In the genomic region with DNA sequence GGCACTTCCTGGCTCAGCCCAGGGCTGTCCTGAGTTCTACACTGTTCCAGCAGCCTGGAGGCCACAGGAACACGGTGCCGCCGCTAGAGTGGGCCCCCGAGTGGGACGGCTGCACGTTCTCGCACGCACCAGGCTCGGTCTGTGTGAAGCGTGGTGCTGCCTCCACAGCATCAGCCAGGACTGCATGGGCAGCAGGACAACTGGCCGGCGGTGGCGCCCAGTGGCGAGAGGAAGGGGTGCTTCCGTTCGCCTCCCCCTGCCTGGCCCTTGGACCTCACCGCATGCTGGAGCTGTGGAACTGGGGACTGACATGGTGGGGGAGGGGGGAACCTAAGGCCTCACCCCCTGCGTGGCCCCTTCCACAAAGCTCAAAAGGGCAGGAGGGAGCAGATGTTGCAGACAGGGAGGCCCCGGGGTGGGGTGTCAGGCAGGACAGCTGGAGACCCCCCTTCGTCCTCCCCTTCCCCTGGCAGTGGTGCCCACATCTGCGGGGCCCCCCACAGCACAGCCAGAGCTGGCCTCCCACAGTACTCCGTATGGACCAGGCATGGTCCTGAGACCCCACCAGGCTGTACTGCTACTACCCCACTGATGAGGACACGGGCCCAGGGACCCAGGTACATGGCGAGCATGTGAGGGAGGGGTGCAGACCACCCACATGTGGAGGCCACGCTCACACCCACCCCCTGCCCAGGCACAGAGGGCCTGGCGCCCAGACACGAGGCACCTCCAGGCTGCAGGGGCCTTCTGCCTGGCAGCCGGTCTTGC, we compare ENCODE assay signal across 19 cellular contexts. TPM values are rescaled to one million over a fixed set of nuclear protein-coding genes. Genes with fewer than 3 reads are reported as not detected.
DNase-seq lines count a peak whose midpoint lies in the region; ATAC-seq and TF ChIP-seq lines count a peak whose summit lies in the region.
"Had no signal": no experiment of that assay in that cellular context is flagged by ENCODE, and none has a peak within 500 bp of the region (broad histone marks: within the 10 kb centered on the region; RNA-seq: fewer than 3 reads in every experiment).

No MANE protein-coding gene starts in this region.

- no peak overlapping the region for H4K91ac ChIP-seq in neuronal stem cell (ENCODE audit: low read depth, low read length, poor library complexity)

- H3K4me1 ChIP-seq in left ventricle myocardium inferior (peaks cover 70% of the 10 kb centered on the region), neuronal stem cell (ENCODE audit: control insufficient read depth in 2 of 2, insufficient read depth in 1 of 2, low read depth in 1 of 2, low read length in 2 of 2) (peaks cover 0 to 2% of the 10 kb centered on the region in 2 donors)
- H3K4me1 ChIP-seq: A549, HAP-1, SJSA1 had no signal

- no peaks in the 10 kb centered on the region for H3K27me3 Mint-ChIP-seq in stimulated activated naive CD8-positive, alpha-beta T cell treated with anti-CD3 and anti-CD28 coated beads, Interleukin-15, amount 100 ng/mL, for 72 hours
- no peaks in the 10 kb centered on the region for H3K27me3 Mint-ChIP-seq in activated naive CD8-positive, alpha-beta T cell treated with anti-CD3 and anti-CD28 coated beads for 36 hours
- H3K27me3 Mint-ChIP-seq: IgD-negative memory B cell had no signal

- no peak overlapping the region for H3K4me3 ChIP-seq in left ventricle myocardium inferior
- H3K4me3 ChIP-seq in neuronal stem cell (ENCODE audit: low read length in 2 of 2), result peak overlapping the region in 1 of 2 donors; percentile 22
- H3K4me3 ChIP-seq: A549, HAP-1, SJSA1 had no signal

- peak; percentile 44 for ATAC-seq in stimulated activated naive CD8-positive, alpha-beta T cell treated with anti-CD3 and anti-CD28 coated beads, Interleukin-15, amount 100 ng/mL, for 72 hours
- ATAC-seq in stimulated activated naive CD8-positive, alpha-beta T cell treated with anti-CD3 and anti-CD28 coated beads, Interleukin-15, Interleukin-2, amounts not matched to agents 100 U/mL and 50 U/mL, for 24 hours, result no peak
- ATAC-seq in HG02763 (IDR thresholded peaks at IDR 0.05; ENCODE audit: unreplicated experiment) (no peak), HG03097 (IDR thresholded peaks at IDR 0.05; ENCODE audit: low FRiP score, unreplicated experiment) (no peak)
- ATAC-seq: A549 had no signal

- peak overlapping the region; percentile 47 for H2AK5ac ChIP-seq in neuronal stem cell (ENCODE audit: low read depth, low read length)

- H3K27ac ChIP-seq in left ventricle myocardium inferior (replicated peaks) (peak overlapping the region; percentile 91), neuronal stem cell (replicated peaks; ENCODE audit: low read length) (no peak overlapping the region)
- H3K27ac ChIP-seq: A549, C4-2B, SJSA1 had no signal

- no CpG with 5 or more reads among the region's 28 CpGs for WGBS in neuronal stem cell (ENCODE audit: extremely low coverage in 2 of 2, insufficient read length in 2 of 2, insufficient replicate concordance in 1 of 2), 2 donors

- H3K9ac ChIP-seq in neuronal stem cell (ENCODE audit: low read depth, low read length, poor library complexity), result peak overlapping the region; percentile 78

- no peak overlapping the region for H2BK120ac ChIP-seq in neuronal stem cell (ENCODE audit: low read depth, low read length)

- no peaks in the 10 kb centered on the region for H3K27me3 ChIP-seq in left ventricle myocardium inferior (ENCODE audit: low read depth)
- no peaks in the 10 kb centered on the region for H3K27me3 ChIP-seq in neuronal stem cell (ENCODE audit: control insufficient read depth in 3 of 3, insufficient read depth in 3 of 3, low read depth in 1 of 3, low read length in 3 of 3)
- H3K27me3 ChIP-seq: SJSA1 had no signal

- H2BK5ac ChIP-seq in neuronal stem cell (ENCODE audit: low read length), result peak overlapping the region; percentile 15

- H3K36me3 ChIP-seq in left ventricle myocardium inferior (peaks cover 26% of the 10 kb centered on the region), neuronal stem cell (replicated peaks in 1 of 2; ENCODE audit: control insufficient read depth in 2 of 2, insufficient read depth in 2 of 2, low read length in 2 of 2) (peaks cover under 1 to 5% of the 10 kb centered on the region in 2 donors)
- H3K36me3 ChIP-seq: HAP-1, SJSA1 had no signal

- no peak for DNase-seq in stimulated activated naive CD8-positive, alpha-beta T cell treated with anti-CD3 and anti-CD28 coated beads, Interleukin-15, amount 100 ng/mL, for 72 hours
- no peak for DNase-seq in stimulated activated naive CD8-positive, alpha-beta T cell treated with anti-CD3 and anti-CD28 coated beads, Interleukin-15, Interleukin-2, amounts not matched to agents 100 U/mL and 50 U/mL, for 24 hours
- DNase-seq in left ventricle myocardium inferior, result peak; percentile 14
- no peak for DNase-seq in neuronal stem cell (ENCODE audit: low spot score)
- no peak for DNase-seq in activated naive CD8-positive, alpha-beta T cell treated with anti-CD3 and anti-CD28 coated beads for 36 hours
- DNase-seq in SHP77 treated with DMSO at 0.1 percent for 48 hours (lab: John Stamatoyannopoulos, UW), result no peak
- DNase-seq: COR-L47, DMS153, Kasumi-1, MM.1S, NCI-H1092 treated with DMSO at 0.1 percent for 48 hours, NCI-H510A treated with DMSO at 0.1 percent for 48 hours had no signal

- H4K8ac ChIP-seq in neuronal stem cell (ENCODE audit: low read depth, low read length), result no peak overlapping the region

- H3K14ac ChIP-seq in neuronal stem cell (ENCODE audit: low read length), result peak overlapping the region; percentile 60

- TF ChIP-seq CTCF in left ventricle myocardium inferior (IDR thresholded peaks at IDR 0.05; ENCODE audit: borderline replicate concordance), result no peak

- H2BK12ac ChIP-seq in neuronal stem cell (ENCODE audit: low read length), result peak overlapping the region; percentile 64

- H3K9me3 Mint-ChIP-seq in stimulated activated naive CD8-positive, alpha-beta T cell treated with anti-CD3 and anti-CD28 coated beads, Interleukin-15, amount 100 ng/mL, for 72 hours, result no peaks in the 10 kb centered on the region
- no peaks in the 10 kb centered on the region for H3K9me3 Mint-ChIP-seq in activated naive CD8-positive, alpha-beta T cell treated with anti-CD3 and anti-CD28 coated beads for 36 hours

- H2BK15ac ChIP-seq in neuronal stem cell (ENCODE audit: low read length), result no peak overlapping the region

- H3K27ac Mint-ChIP-seq in stimulated activated naive CD8-positive, alpha-beta T cell treated with anti-CD3 and anti-CD28 coated beads, Interleukin-15, amount 100 ng/mL, for 72 hours, result no peak overlapping the region
- no peak overlapping the region for H3K27ac Mint-ChIP-seq in activated naive CD8-positive, alpha-beta T cell treated with anti-CD3 and anti-CD28 coated beads for 36 hours

- intact Hi-C loops in left ventricle myocardium inferior (cut with micrococcal nuclease), result no loop called here

- peak overlapping the region; percentile 73 for H3K18ac ChIP-seq in neuronal stem cell (ENCODE audit: low read length)

- peak overlapping the region; percentile 81 for H3K23ac ChIP-seq in neuronal stem cell (ENCODE audit: low read depth, low read length, poor library complexity)

- H3K9me3 ChIP-seq in left ventricle myocardium inferior (replicated peaks), result no peaks in the 10 kb centered on the region
- H3K9me3 ChIP-seq in neuronal stem cell (replicated peaks in 1 of 2; ENCODE audit: control insufficient read depth in 2 of 2, insufficient read depth in 1 of 2, low read depth in 1 of 2, low read length in 2 of 2), result no peaks in the 10 kb centered on the region
- H3K9me3 ChIP-seq: A549, HAP-1, SJSA1 had no signal

- H3K4me1 Mint-ChIP-seq in stimulated activated naive CD8-positive, alpha-beta T cell treated with anti-CD3 and anti-CD28 coated beads, Interleukin-15, amount 100 ng/mL, for 72 hours, result no peaks in the 10 kb centered on the region
- no peaks in the 10 kb centered on the region for H3K4me1 Mint-ChIP-seq in activated naive CD8-positive, alpha-beta T cell treated with anti-CD3 and anti-CD28 coated beads for 36 hours
- H3K4me1 Mint-ChIP-seq: IgD-negative memory B cell had no signal

- H3K4ac ChIP-seq in neuronal stem cell (ENCODE audit: low read length), result no peak overlapping the region

- no peak overlapping the region for H2AFZ ChIP-seq in neuronal stem cell (ENCODE audit: low read length)

- no peak overlapping the region for H3K4me2 ChIP-seq in neuronal stem cell (ENCODE audit: insufficient read depth, low read length, poor library complexity, severe bottlenecking)
- H3K4me2 ChIP-seq: A549 had no signal

- H3K79me1 ChIP-seq in neuronal stem cell (ENCODE audit: low read depth, low read length), result no peaks in the 10 kb centered on the region

- H3K36me3 Mint-ChIP-seq in activated naive CD8-positive, alpha-beta T cell treated with anti-CD3 and anti-CD28 coated beads for 36 hours, result no peaks in the 10 kb centered on the region
- H3K36me3 Mint-ChIP-seq: IgD-negative memory B cell had no signal

- H3K4me3 Mint-ChIP-seq in stimulated activated naive CD8-positive, alpha-beta T cell treated with anti-CD3 and anti-CD28 coated beads, Interleukin-15, amount 100 ng/mL, for 72 hours, result no peak overlapping the region
- H3K4me3 Mint-ChIP-seq in activated naive CD8-positive, alpha-beta T cell treated with anti-CD3 and anti-CD28 coated beads for 36 hours, result no peak overlapping the region
- H3K4me3 Mint-ChIP-seq: IgD-negative memory B cell had no signal

RNA-seq across cellular contexts. Expression of gene ACOX3, which starts 58.5 kb away (rescaled TPM):
- total RNA-seq in left ventricle myocardium inferior, result 22.0 TPM
- polyA plus RNA-seq in neuronal stem cell (2013, experiment 1 of 2), result 7.3 TPM
- 8.3 TPM for polyA plus RNA-seq in neuronal stem cell (2013, experiment 2 of 2)
- 10 to 100 TPM; 13.9 to 16.4 TPM for total RNA-seq in activated naive CD8-positive, alpha-beta T cell treated with anti-CD3 and anti-CD28 coated beads for 36 hours

RNA-seq across cellular contexts. Expression of gene TRMT44, which starts 58.6 kb away (rescaled TPM):
- total RNA-seq in left ventricle myocardium inferior, result 9.2 TPM
- polyA plus RNA-seq in neuronal stem cell (2013, experiment 1 of 2), result 5.4 TPM
- polyA plus RNA-seq in neuronal stem cell (2013, experiment 2 of 2), result 4.4 TPM
- 10 to 100 TPM; 21.9 to 26.6 TPM for total RNA-seq in activated naive CD8-positive, alpha-beta T cell treated with anti-CD3 and anti-CD28 coated beads for 36 hours
